In the genomic region with DNA sequence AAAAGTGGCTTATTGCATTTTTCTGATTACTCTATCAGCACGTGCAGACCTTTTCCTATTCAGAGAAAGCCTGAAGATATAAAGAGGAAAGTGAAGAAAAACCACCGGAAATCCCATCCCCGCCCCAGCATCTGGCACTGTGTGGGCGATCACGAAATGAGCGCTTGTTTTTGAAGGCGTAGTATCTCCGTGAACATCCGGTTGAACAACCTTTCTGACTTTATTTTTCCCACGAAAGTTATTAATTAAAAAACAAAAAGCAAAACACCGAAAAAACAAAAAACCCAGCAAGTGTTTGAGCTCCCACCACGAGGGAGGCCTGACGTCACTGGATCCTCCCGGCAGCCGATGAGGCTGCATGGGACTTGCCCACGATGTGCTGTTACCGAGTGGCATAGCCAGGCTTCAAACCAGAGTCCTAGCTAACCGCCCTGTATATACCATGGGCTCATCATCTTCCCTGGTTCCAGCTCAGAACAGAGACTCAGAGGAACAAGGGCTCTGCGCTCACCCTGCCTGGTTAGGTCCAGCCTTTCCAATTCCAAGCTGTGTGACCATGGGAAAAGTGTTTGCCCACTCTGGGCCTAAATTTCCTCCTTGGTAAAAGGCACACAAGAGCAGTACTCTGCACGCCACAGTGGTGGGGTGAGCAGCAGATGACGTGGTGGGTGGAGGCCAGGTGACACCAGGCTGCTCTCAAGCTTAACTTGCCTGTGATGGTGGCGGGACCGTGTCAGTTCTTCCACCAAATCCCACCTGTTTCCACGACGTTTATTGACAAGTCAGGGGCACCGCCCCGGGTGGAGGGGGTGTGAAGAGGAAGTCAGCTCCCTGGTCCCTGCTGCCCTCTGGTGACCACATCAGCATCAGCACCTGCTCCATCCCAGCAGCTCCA, we compare ENCODE assay signal across 9 cellular contexts. TPM values are rescaled to one million over a fixed set of nuclear protein-coding genes. Genes with fewer than 3 reads are reported as not detected.
DNase-seq lines count a peak whose midpoint lies in the region; ATAC-seq, FAIRE-seq and TF ChIP-seq lines count a peak whose summit lies in the region.
"Had no signal": no experiment of that assay in that cellular context is flagged by ENCODE, and none has a peak within 500 bp of the region (broad histone marks: within the 10 kb centered on the region; RNA-seq: fewer than 3 reads in every experiment).

No MANE protein-coding gene starts in this region.

- H3K4me3 Mint-ChIP-seq in activated B cell treated with CpG ODN at 0.5 μM for 24 hours = peak overlapping the region; percentile 70

- ATAC-seq in HG02678 (IDR thresholded peaks at IDR 0.05; ENCODE audit: unreplicated experiment) = peak; percentile 69
- ATAC-seq in activated B cell treated with CpG ODN at 0.5 μM for 24 hours (ENCODE audit: low read depth) = peak; percentile 78

- no peak for FAIRE-seq in kidney (lab: Jason Lieb, UNC)
- FAIRE-seq: A204.1 had no signal

- peak overlapping the region in 1 of 2 donors; percentile 48 for H3K9ac ChIP-seq in kidney (ENCODE audit: low read length in 2 of 2)

- intact Hi-C loops in activated B cell treated with CpG ODN at 0.5 μM for 24 hours (cut with micrococcal nuclease) = loop anchor here (1.0 to 10.0 kb wide), 10 partner anchors 35 to 1533 kb away; a partner anchor contains a TSS
- intact Hi-C loops in kidney (cut with DNase I) = loop anchor here (5.0 to 10.0 kb wide), 2 partner anchors 130 to 193 kb away; no protein-coding TSS in a partner anchor

- POLR2A ChIA-PET in activated B cell treated with CpG ODN at 0.5 μM for 24 hours (lab: Charles Lee) = interaction anchor here (0.6 to 28.2 kb wide), 39 partner anchors 10 to 669 kb away, joined by 3 to 1103 read pairs (median 5); a partner anchor contains a TSS

- no peak for TF ChIP-seq CTCF in activated B cell treated with CpG ODN at 0.5 μM for 24 hours (IDR thresholded peaks at IDR 0.05)
- peak; percentile 88 for TF ChIP-seq CTCF in cardiac fibroblast (IDR thresholded peaks at IDR 0.05; ENCODE audit: low read depth, low read length)
- TF ChIP-seq CTCF in kidney (IDR thresholded peaks at IDR 0.05; ENCODE audit: borderline replicate concordance, extremely low read depth, insufficient read depth) = peak; percentile 79

- no peaks in the 10 kb centered on the region for H3K27me3 Mint-ChIP-seq in activated B cell treated with CpG ODN at 0.5 μM for 24 hours

- H3K4me1 ChIP-seq in kidney (ENCODE audit: control insufficient read depth in 1 of 2, insufficient read depth in 1 of 2, low read depth in 1 of 2, low read length in 2 of 2) = peaks cover 6% of the 10 kb centered on the region in 2 donors

- CTCF ChIA-PET in activated B cell treated with CpG ODN at 0.5 μM for 24 hours (lab: Charles Lee) = interaction anchor here (0.7 to 11.2 kb wide), 29 partner anchors 9 to 213 kb away, joined by 3 to 98 read pairs (median 4); a partner anchor contains a TSS

- peak; percentile 19 for DNase-seq in DMS153 (lab: John Stamatoyannopoulos, UW)
- no peak for DNase-seq in DMS153 treated with DMSO at 0.1 percent for 48 hours (lab: John Stamatoyannopoulos, UW; ENCODE audit: unreplicated experiment)
- DNase-seq in NCI-H146 (lab: John Stamatoyannopoulos, UW) = peak; percentile 58
- DNase-seq in activated B cell treated with CpG ODN at 0.5 μM for 24 hours = peak; percentile 76
- DNase-seq in cardiac fibroblast (ENCODE audit: low read depth in 2 of 2) = peak; percentile 81 to 82
- DNase-seq in kidney = peak; percentile 92
- peak; percentile 75 to 87 for DNase-seq in stimulated activated CD4-positive, alpha-beta T cell treated with anti-CD3 and anti-CD28 coated beads, Interleukin-1b, Interleukin-23, amount 100 ng/mL, for 1 hour (ENCODE audit: low read depth in 2 of 2)

- H3K4me1 Mint-ChIP-seq in activated B cell treated with CpG ODN at 0.5 μM for 24 hours = peaks cover 71% of the 10 kb centered on the region

- H3K27ac Mint-ChIP-seq in activated B cell treated with CpG ODN at 0.5 μM for 24 hours = peak overlapping the region; percentile 96

- H3K36me3 ChIP-seq in kidney (ENCODE audit: control insufficient read depth in 1 of 2, insufficient read depth in 2 of 2, low read length in 2 of 2) = no peaks in the 10 kb centered on the region

- H3K27ac ChIP-seq in kidney (ENCODE audit: low read depth in 2 of 2, low read length in 2 of 2) = peak overlapping the region; percentile 33 to 34

- peaks cover 21% of the 10 kb centered on the region for H3K36me3 Mint-ChIP-seq in activated B cell treated with CpG ODN at 0.5 μM for 24 hours (ENCODE audit: low read depth)

- H3K4me3 ChIP-seq in cardiac fibroblast (replicated peaks in 1 of 2; ENCODE audit: low read depth in 2 of 2, low read length in 2 of 2) (peak overlapping the region in 1 of 2 donors; percentile 16), kidney (ENCODE audit: low read length in 2 of 2) (peak overlapping the region; percentile 1 to 40)

- H3K9me3 ChIP-seq in kidney (ENCODE audit: control insufficient read depth in 1 of 2, low read length in 2 of 2) = no peaks in the 10 kb centered on the region

- H3K9me3 Mint-ChIP-seq in activated B cell treated with CpG ODN at 0.5 μM for 24 hours = no peaks in the 10 kb centered on the region

RNA-seq across cellular contexts. Expression of a gene that starts 34.3 kb away (rescaled TPM):
- total RNA-seq in activated B cell treated with CpG ODN at 0.5 μM for 24 hours (144 and 167 TPM in 2 replicates), kidney (3.0 TPM)
- 0.65 TPM for polyA plus RNA-seq in kidney (ENCODE audit: insufficient read depth, low read depth, low replicate concordance)

RNA-seq across cellular contexts. Expression of a gene that starts 53.9 kb away (rescaled TPM):
- total RNA-seq in activated B cell treated with CpG ODN at 0.5 μM for 24 hours (176 and 202 TPM in 2 replicates), kidney (115 TPM)
- polyA plus RNA-seq in kidney (ENCODE audit: insufficient read depth, low read depth, low replicate concordance) = 13.8 TPM

Comparison
In these comparisons a context has a peak if more than half of its experiments do, and no peak if none do; other contexts are left out.
1. RNA of a gene that starts 34.3 kb away (total RNA-seq): 144 to 167 TPM in activated B cell treated with CpG ODN at 0.5 μM for 24 hours; 3.0 TPM in kidney (single experiment); every median in the first group is over 10 times any median in the second.